8 cellular contexts compared by ENCODE assay signal in the genomic region with DNA sequence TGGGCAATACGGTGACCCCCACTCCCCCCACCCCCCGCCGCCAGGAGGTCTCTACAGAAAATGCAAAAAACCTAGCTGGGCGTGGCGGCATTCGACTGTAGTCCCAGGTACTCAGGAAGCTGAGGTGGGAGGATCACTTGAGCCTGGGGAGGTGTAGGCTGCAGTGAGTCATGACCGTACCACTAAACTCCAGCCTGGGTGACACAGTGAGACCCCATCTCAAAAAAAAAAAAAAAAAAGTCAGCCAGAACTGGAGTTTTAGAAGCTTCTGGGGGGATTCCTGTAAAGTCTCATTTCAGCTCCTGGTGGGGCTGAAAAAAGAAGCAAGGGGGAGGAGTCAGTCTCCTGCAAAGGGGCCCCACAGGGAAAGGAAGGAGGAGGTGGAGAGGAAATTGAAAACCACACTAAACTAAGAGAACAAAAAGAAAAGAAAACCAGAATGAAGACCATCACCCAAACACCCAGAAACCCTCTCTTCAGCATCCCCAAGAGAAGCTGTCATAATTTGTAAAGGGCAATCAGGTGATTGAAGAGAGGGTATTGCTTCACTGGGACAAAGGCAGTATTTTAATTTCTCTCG. TPM values are rescaled to one million over a fixed set of nuclear protein-coding genes. Genes with fewer than 3 reads are reported as not detected.
A peak's percentile ranks its signal among the peaks of the same experiment; 100 is the strongest.
DNase-seq lines count a peak whose midpoint lies in the region; ATAC-seq, FAIRE-seq and TF ChIP-seq lines count a peak whose summit lies in the region.

No MANE protein-coding gene starts in this region.

- FAIRE-seq in small intestine (lab: Jason Lieb, UNC), result no peak

- 51 to 56% (median 52%) methylated on average over 8 of the region's 8 CpGs for WGBS in small intestine, 3 donors

- H3K36me3 ChIP-seq in SK-N-MC (ENCODE audit: insufficient read depth, low read length) (no peaks in the 10 kb centered on the region), small intestine (ENCODE audit: control insufficient read depth in 2 of 2, insufficient read depth in 2 of 2, low read length in 2 of 2) (no peaks in the 10 kb centered on the region)

- DNase-seq in GM20000 (ENCODE audit: low spot score), result peak; percentile 41
- DNase-seq in SK-N-MC (ENCODE audit: low read depth, low spot score), result no peak
- peak; percentile 62 for DNase-seq in activated naive CD4-positive, alpha-beta T cell treated with Interleukin-2 at 50 U/mL for 16 hours
- peak; percentile 31 for DNase-seq in small intestine
- DNase-seq in left lobe of liver (ENCODE audit: low spot score), result no peak
- DNase-seq in DMS 273 treated with DMSO at 0.1 percent for 48 hours (lab: John Stamatoyannopoulos, UW), result no peak
- DNase-seq in DMS153 (lab: John Stamatoyannopoulos, UW), result no peak
- DNase-seq in NCI-H524 treated with DMSO at 0.1 percent for 48 hours (lab: John Stamatoyannopoulos, UW), result no peak

- ATAC-seq in left lobe of liver, result no peak

- H3K9me3 ChIP-seq in SK-N-MC (ENCODE audit: low read depth, low read length), result no peaks in the 10 kb centered on the region
- H3K9me3 ChIP-seq in small intestine (ENCODE audit: control insufficient read depth, low read depth), result no peaks in the 10 kb centered on the region

- no peaks in the 10 kb centered on the region for H3K27me3 ChIP-seq in small intestine (ENCODE audit: control insufficient read depth in 2 of 2, insufficient read depth in 2 of 2, low read length in 2 of 2)

- H3K4me1 ChIP-seq in small intestine (ENCODE audit: control insufficient read depth in 2 of 2, insufficient read depth in 1 of 2, low read depth in 1 of 2, low read length in 1 of 2), result peaks cover 4 to 10% of the 10 kb centered on the region in 2 donors

- H3K4me3 ChIP-seq in SK-N-MC (peak overlapping the region; percentile 25; the same call in 1 of the 2 replicates), small intestine (ENCODE audit: low read depth in 1 of 2, low read length in 2 of 2) (no peak overlapping the region)

- no peak overlapping the region for H3K9ac ChIP-seq in SK-N-MC (ENCODE audit: insufficient read length)

- no peak overlapping the region for H3K27ac ChIP-seq in SK-N-MC
- H3K27ac ChIP-seq in small intestine (ENCODE audit: low read depth in 1 of 2, low read length in 1 of 2), result no peak overlapping the region

- no peak for TF ChIP-seq CTCF in GM20000 (IDR thresholded peaks at IDR 0.05; ENCODE audit: extremely low read depth, missing control alignments)

RNA-seq across cellular contexts. Expression of gene NOL4L, which starts 50.4 kb away (rescaled TPM):
- polyA plus RNA-seq in small intestine, result 10 to 100 TPM; 16.0 to 30.4 (median 17.6) TPM
- total RNA-seq in left lobe of liver, result 5.8 TPM

Comparison
In these comparisons a context has a peak if more than half of its experiments do, and no peak if none do; other contexts are left out.
1. DNase-seq: peak in GM20000 (single experiment), activated naive CD4-positive, alpha-beta T cell treated with Interleukin-2 at 50 U/mL for 16 hours (single experiment) and small intestine (single experiment); none in SK-N-MC (single experiment), left lobe of liver (single experiment), DMS 273 treated with DMSO at 0.1 percent for 48 hours (single experiment), DMS153 (single experiment) and NCI-H524 treated with DMSO at 0.1 percent for 48 hours (single experiment).